1 cellular context compared by ENCODE assay signal in genomic region chr1:6052543-6053205, GRCh38.
TF ChIP-seq lines count a peak whose summit lies in the region.

No MANE protein-coding gene starts in this region.

TF ChIP-seq in GM12878, 131 proteins besides CTCF, POLR2A, EP300 and RAD21 (continued from another document):
- peak; percentile 93 for TF ChIP-seq REST (IDR thresholded peaks at IDR 0.05; ENCODE audit: low read depth, low read length)
